1 cellular context compared by ENCODE assay signal in genomic region chr11:60857378-60858232, GRCh38.
TF ChIP-seq lines count a peak whose summit lies in the region.

No MANE protein-coding gene starts in this region.

TF ChIP-seq in SK-N-SH, 30 proteins besides CTCF, POLR2A, EP300 and RAD21:
- TF ChIP-seq CHD2 (IDR thresholded peaks at IDR 0.05; ENCODE audit: low read length, partially characterized antibody): no peak
- TF ChIP-seq EZH2phosphoT487 (IDR thresholded peaks at IDR 0.05; ENCODE audit: borderline replicate concordance, low read depth): no peak
- TF ChIP-seq FOXM1 (IDR thresholded peaks at IDR 0.05; ENCODE audit: low read depth): no peak
- no peak for TF ChIP-seq YY1 (IDR thresholded peaks at IDR 0.05; ENCODE audit: low read depth)
- TF ChIP-seq JUND (IDR thresholded peaks at IDR 0.05): no peak
- no peak for TF ChIP-seq NRF1 (IDR thresholded peaks at IDR 0.05; ENCODE audit: low read depth, low read length)
- TF ChIP-seq USF1 (IDR thresholded peaks at IDR 0.05; ENCODE audit: borderline replicate concordance, low read depth): no peak
- no peak for TF ChIP-seq SMC3 (IDR thresholded peaks at IDR 0.05; ENCODE audit: low read depth, low read length)
- TF ChIP-seq SIN3A (IDR thresholded peaks at IDR 0.05; ENCODE audit: borderline replicate concordance, low read depth, low read length): no peak
